In genomic region chr4:19126903-19127302, GRCh38 we compare ENCODE assay signal across 18 cellular contexts.
"Had no signal": no experiment of that assay in that cellular context is flagged by ENCODE, and none has a peak within 500 bp of the region (broad histone marks: within the 10 kb centered on the region; RNA-seq: fewer than 3 reads in every experiment).

No MANE protein-coding gene starts in this region.

- ATAC-seq: psoas muscle; right cardiac atrium; right lobe of liver; stimulated activated effector memory CD8-positive, alpha-beta T cell treated with anti-CD3 and anti-CD28 coated beads, Interleukin-12 subunit alpha, Interleukin-12 subunit beta, amount 100 ng/mL, for 72 hours; stimulated activated naive B cell treated with anti-CD40 and anti-IgM and Interleukin-4, amounts not matched to agents 10 μg/mL and 1 μg/mL and 100 μg/mL, for 72 hours had no signal

- DNase-seq: occipital lobe; ovary; posterior cingulate gyrus; psoas muscle; right cardiac atrium; right lobe of liver; sigmoid colon; small intestine; stimulated activated CD4-positive, alpha-beta T cell treated with anti-CD3 and anti-CD28 coated beads, Interleukin-15, amount 100 ng/mL, for 24 hours; stimulated activated CD4-positive, alpha-beta T cell treated with anti-CD3 and anti-CD28 coated beads, Interleukin-2, amount 100 ng/mL, for 24 hours; stimulated activated CD4-positive, alpha-beta T cell treated with anti-CD3 and anti-CD28 coated beads, Interleukin-2, amount 100 ng/mL, for 48 hours; stimulated activated CD4-positive, alpha-beta T cell treated with anti-CD3 and anti-CD28 coated beads, Interleukin-4, amount 100 ng/mL, for 24 hours; stimulated activated naive B cell treated with anti-CD40 and anti-IgM and Interleukin-4, amounts not matched to agents 10 μg/mL and 1 μg/mL and 100 μg/mL, for 72 hours; stimulated activated naive CD4-positive, alpha-beta T cell treated with Interleukin-2 at 50 U/mL for 16 hours; stomach; thyroid gland; upper lobe of left lung had no signal
